8 cellular contexts compared by ENCODE assay signal in genomic region chr5:9361835-9362234, GRCh38.
DNase-seq lines count a peak whose midpoint lies in the region; ATAC-seq lines count a peak whose summit lies in the region.

No MANE protein-coding gene starts in this region.

- intact Hi-C loops in activated T-helper 2 cell treated with anti-CD3 and anti-CD28 coated beads, Interferon-gamma antibody, Interleukin-2, Interleukin-4, amounts not matched to agents 10 μg/mL and 5 μg/mL and 100 μg/mL, durations not matched to agents 14 hours and 24 hours and 36 hours (cut with micrococcal nuclease) = loop anchor here (2.0 kb wide), 1 partner anchor 183 kb away; no protein-coding TSS in a partner anchor

- ATAC-seq in GM19035 (IDR thresholded peaks at IDR 0.05; ENCODE audit: unreplicated experiment) (peak; percentile 75), HG03097 (IDR thresholded peaks at IDR 0.05; ENCODE audit: low FRiP score, unreplicated experiment) (peak; percentile 66)

- no peaks in the 10 kb centered on the region for H3K9me3 Mint-ChIP-seq in activated T-helper 2 cell treated with anti-CD3 and anti-CD28 coated beads, Interferon-gamma antibody, Interleukin-2, Interleukin-4, amounts not matched to agents 10 μg/mL and 5 μg/mL and 100 μg/mL, durations not matched to agents 14 hours and 24 hours and 36 hours

- H3K4me3 Mint-ChIP-seq in activated T-helper 2 cell treated with anti-CD3 and anti-CD28 coated beads, Interferon-gamma antibody, Interleukin-2, Interleukin-4, amounts not matched to agents 10 μg/mL and 5 μg/mL and 100 μg/mL, durations not matched to agents 14 hours and 24 hours and 36 hours (ENCODE audit: low read depth) = no peak overlapping the region

- peaks cover 14% of the 10 kb centered on the region for H3K4me1 Mint-ChIP-seq in activated T-helper 2 cell treated with anti-CD3 and anti-CD28 coated beads, Interferon-gamma antibody, Interleukin-2, Interleukin-4, amounts not matched to agents 10 μg/mL and 5 μg/mL and 100 μg/mL, durations not matched to agents 14 hours and 24 hours and 36 hours (ENCODE audit: low read depth)

- no peaks in the 10 kb centered on the region for H3K27me3 Mint-ChIP-seq in activated T-helper 2 cell treated with anti-CD3 and anti-CD28 coated beads, Interferon-gamma antibody, Interleukin-2, Interleukin-4, amounts not matched to agents 10 μg/mL and 5 μg/mL and 100 μg/mL, durations not matched to agents 14 hours and 24 hours and 36 hours (ENCODE audit: low read depth)

- H3K27ac Mint-ChIP-seq in activated T-helper 2 cell treated with anti-CD3 and anti-CD28 coated beads, Interferon-gamma antibody, Interleukin-2, Interleukin-4, amounts not matched to agents 10 μg/mL and 5 μg/mL and 100 μg/mL, durations not matched to agents 14 hours and 24 hours and 36 hours = no peak overlapping the region

- H3K36me3 Mint-ChIP-seq in activated T-helper 2 cell treated with anti-CD3 and anti-CD28 coated beads, Interferon-gamma antibody, Interleukin-2, Interleukin-4, amounts not matched to agents 10 μg/mL and 5 μg/mL and 100 μg/mL, durations not matched to agents 14 hours and 24 hours and 36 hours (ENCODE audit: low read depth) = no peaks in the 10 kb centered on the region

- DNase-seq in DMS 273 (lab: John Stamatoyannopoulos, UW; ENCODE audit: unreplicated experiment) = peak; percentile 80
- peak; percentile 62 for DNase-seq in NCI-H69 (lab: John Stamatoyannopoulos, UW)
- DNase-seq in activated T-helper 2 cell treated with anti-CD3 and anti-CD28 coated beads, Interferon-gamma antibody, Interleukin-2, Interleukin-4, amounts not matched to agents 10 μg/mL and 5 μg/mL and 100 μg/mL, durations not matched to agents 14 hours and 24 hours and 36 hours (ENCODE audit: low spot score) = peak; percentile 20
- peak; percentile 24 to 39 for DNase-seq in hippocampal formation (lab: John Stamatoyannopoulos, UW)
- peak; percentile 21 for DNase-seq in stimulated activated CD8-positive, alpha-beta memory T cell treated with anti-CD3 and anti-CD28 coated beads, Interleukin-12 subunit alpha, Interleukin-12 subunit beta, amount 100 ng/mL, for 1 hour (ENCODE audit: low read depth)
- DNase-seq in NCI-H128 (lab: John Stamatoyannopoulos, UW; ENCODE audit: unreplicated experiment) = no peak
